Comparison of ENCODE assay signal across 1 cellular context in genomic region chr1:6052543-6053205, GRCh38.
A peak's percentile ranks its signal among the peaks of the same experiment; 100 is the strongest.
TF ChIP-seq lines count a peak whose summit lies in the region.

No MANE protein-coding gene starts in this region.

TF ChIP-seq in K562, 482 proteins besides CTCF, POLR2A, EP300 and RAD21 (continued from another document and continues in another):
- TF ChIP-seq ZNF512 (tag; IDR thresholded peaks at IDR 0.05) (no peak), SMARCA4 (IDR thresholded peaks at IDR 0.05) (no peak), E2F3 (CRISPR knock-in tag; IDR thresholded peaks at IDR 0.05) (no peak), HDAC2 (IDR thresholded peaks at IDR 0.05) (peak; percentile 87), CTBP1 (IDR thresholded peaks at IDR 0.05; ENCODE audit: borderline replicate concordance) (no peak), XRCC5 (IDR thresholded peaks at IDR 0.05; ENCODE audit: low read depth, low read length) (no peak; the same call in 1 of the 2 replicates), TRIM28 (IDR thresholded peaks at IDR 0.05) (no peak), SIN3B (IDR thresholded peaks at IDR 0.05; ENCODE audit: low read depth) (no peak), ZNF280B (CRISPR knock-in tag; IDR thresholded peaks at IDR 0.05) (no peak), FOXP1 (CRISPR knock-in tag; IDR thresholded peaks at IDR 0.05) (no peak), ZNF263 (CRISPR knock-in tag; IDR thresholded peaks at IDR 0.05; ENCODE audit: borderline replicate concordance) (peak; percentile 71; the same call in 1 of the 2 replicates), ZNF3 (CRISPR knock-in tag; IDR thresholded peaks at IDR 0.05) (no peak), HMG20B (CRISPR knock-in tag; IDR thresholded peaks at IDR 0.05) (no peak), ZNF184 (CRISPR knock-in tag; IDR thresholded peaks at IDR 0.05) (no peak), XRCC3 (IDR thresholded peaks at IDR 0.05) (no peak), NR2C1 (IDR thresholded peaks at IDR 0.05) (no peak), NR2C1 (tag; IDR thresholded peaks at IDR 0.05) (peak; percentile 43; the same call in 1 of the 2 replicates), ZNF764 (CRISPR knock-in tag; IDR thresholded peaks at IDR 0.05; ENCODE audit: low read depth) (no peak), ZC3H4 (CRISPR knock-in tag; IDR thresholded peaks at IDR 0.05; ENCODE audit: borderline replicate concordance) (no peak), NRF1 (conservative IDR thresholded peaks at IDR 0.05 in 1 of 2, IDR thresholded peaks at IDR 0.05 in 1 of 2) (no peak), MAFG (tag; conservative IDR thresholded peaks at IDR 0.05) (no peak), ZNF253 (CRISPR knock-in tag; conservative IDR thresholded peaks at IDR 0.05) (no peak), ZNF124 (CRISPR knock-in tag; IDR thresholded peaks at IDR 0.05) (no peak), E2F6 (IDR thresholded peaks at IDR 0.05; ENCODE audit: borderline replicate concordance in 1 of 2, extremely low read depth in 1 of 2, insufficient read depth in 1 of 2, insufficient read length in 1 of 2, low read depth in 1 of 2, low read length in 1 of 2, poor library complexity in 1 of 2, severe bottlenecking in 1 of 2) (no peak), HNRNPK (IDR thresholded peaks at IDR 0.05; ENCODE audit: low read depth, low read length, poor library complexity, severe bottlenecking) (no peak), THRAP3 (IDR thresholded peaks at IDR 0.05; ENCODE audit: borderline replicate concordance) (no peak), ZBTB9 (CRISPR knock-in tag; IDR thresholded peaks at IDR 0.05) (no peak), HMG20A (CRISPR knock-in tag; conservative IDR thresholded peaks at IDR 0.05) (no peak), ZNF121 (CRISPR knock-in tag; conservative IDR thresholded peaks at IDR 0.05) (no peak), SRSF1 (IDR thresholded peaks at IDR 0.05; ENCODE audit: low read depth, low read length) (no peak), UBTF (IDR thresholded peaks at IDR 0.05; ENCODE audit: borderline replicate concordance in 1 of 2, low read depth in 2 of 2, low read length in 2 of 2) (no peak), STAT6 (CRISPR knock-in tag; IDR thresholded peaks at IDR 0.05) (no peak), SREBF1 (IDR thresholded peaks at IDR 0.05; ENCODE audit: borderline replicate concordance, low read depth, low read length) (no peak), PTBP1 (IDR thresholded peaks at IDR 0.05; ENCODE audit: low read depth, low read length) (no peak), MEIS2 (IDR thresholded peaks at IDR 0.05; ENCODE audit: partially characterized antibody) (peak; percentile 78), ZNF740 (CRISPR knock-in tag; IDR thresholded peaks at IDR 0.05) (no peak), ZNF740 (tag; IDR thresholded peaks at IDR 0.05) (no peak), EP400 (IDR thresholded peaks at IDR 0.05) (no peak), TAL1 (IDR thresholded peaks at IDR 0.05) (no peak), KLF1 (tag; IDR thresholded peaks at IDR 0.05) (no peak), SMC3 (conservative IDR thresholded peaks at IDR 0.05; ENCODE audit: insufficient read depth, low read depth, low read length) (peak; percentile 36; the same call in 1 of the 2 replicates), GMEB1 (CRISPR knock-in tag; IDR thresholded peaks at IDR 0.05) (no peak), CXXC5 (CRISPR knock-in tag; IDR thresholded peaks at IDR 0.05) (peak; percentile 76), ZNF77 (CRISPR knock-in tag; IDR thresholded peaks at IDR 0.05) (no peak), RB1 (IDR thresholded peaks at IDR 0.05; ENCODE audit: low read depth) (no peak), THRA (IDR thresholded peaks at IDR 0.05) (no peak), MIER1 (IDR thresholded peaks at IDR 0.05; ENCODE audit: low read depth) (peak; percentile 99), ILF3 (IDR thresholded peaks at IDR 0.05; ENCODE audit: borderline replicate concordance) (no peak), RUNX1 (IDR thresholded peaks at IDR 0.05; ENCODE audit: low read depth) (no peak), PREB (CRISPR knock-in tag; IDR thresholded peaks at IDR 0.05) (no peak), PURB (CRISPR knock-in tag; IDR thresholded peaks at IDR 0.05; ENCODE audit: low read depth) (no peak), E4F1 (CRISPR knock-in tag; IDR thresholded peaks at IDR 0.05; ENCODE audit: borderline replicate concordance) (no peak), ZNF316 (IDR thresholded peaks at IDR 0.05) (no peak), ZNF785 (CRISPR knock-in tag; IDR thresholded peaks at IDR 0.05) (no peak), ZNF780A (CRISPR knock-in tag; IDR thresholded peaks at IDR 0.05) (no peak), HDGF (IDR thresholded peaks at IDR 0.05) (no peak)
